Comparison of ENCODE assay signal across 9 cellular contexts in genomic region chr11:86589856-86590589, GRCh38.
"Had no signal": no experiment of that assay in that cellular context is flagged by ENCODE, and none has a peak within 500 bp of the region (broad histone marks: within the 10 kb centered on the region; RNA-seq: fewer than 3 reads in every experiment).

No MANE protein-coding gene starts in this region.

- H3K27ac Mint-ChIP-seq: activated naive CD8-positive, alpha-beta T cell treated with anti-CD3 and anti-CD28 coated beads, Interleukin-2, amount 10 ng/mL, durations not matched to agents 7 days and 5 days; naive thymus-derived CD4-positive, alpha-beta T cell had no signal

- DNase-seq: activated naive CD8-positive, alpha-beta T cell treated with anti-CD3 and anti-CD28 coated beads, Interleukin-2, amount 10 ng/mL, durations not matched to agents 7 days and 5 days; anterior cingulate cortex; glutamatergic neuron; immature natural killer cell; naive thymus-derived CD4-positive, alpha-beta T cell; upper lobe of left lung had no signal

- H3K4me1 ChIP-seq: breast epithelium had no signal

- H3K9me3 Mint-ChIP-seq: activated naive CD8-positive, alpha-beta T cell treated with anti-CD3 and anti-CD28 coated beads, Interleukin-2, amount 10 ng/mL, durations not matched to agents 7 days and 5 days; immature natural killer cell; naive thymus-derived CD4-positive, alpha-beta T cell had no signal

- H3K36me3 ChIP-seq: breast epithelium, upper lobe of left lung had no signal

- H3K4me3 Mint-ChIP-seq: activated naive CD8-positive, alpha-beta T cell treated with anti-CD3 and anti-CD28 coated beads, Interleukin-2, amount 10 ng/mL, durations not matched to agents 7 days and 5 days; immature natural killer cell; naive thymus-derived CD4-positive, alpha-beta T cell had no signal

- H3K36me3 Mint-ChIP-seq: activated naive CD8-positive, alpha-beta T cell treated with anti-CD3 and anti-CD28 coated beads, Interleukin-2, amount 10 ng/mL, durations not matched to agents 7 days and 5 days; immature natural killer cell; naive thymus-derived CD4-positive, alpha-beta T cell had no signal

- H3K4me3 ChIP-seq: breast epithelium, lung, upper lobe of left lung had no signal

- H3K27ac ChIP-seq: upper lobe of left lung, VCaP had no signal

- ATAC-seq: naive thymus-derived CD4-positive, alpha-beta T cell had no signal

- H3K27me3 ChIP-seq: breast epithelium, upper lobe of left lung had no signal

- H3K27me3 Mint-ChIP-seq: activated naive CD8-positive, alpha-beta T cell treated with anti-CD3 and anti-CD28 coated beads, Interleukin-2, amount 10 ng/mL, durations not matched to agents 7 days and 5 days; naive thymus-derived CD4-positive, alpha-beta T cell had no signal

- H3K9me3 ChIP-seq: breast epithelium, upper lobe of left lung had no signal
